ENCODE assay signal across 8 cellular contexts in genomic region chr19:12933287-12934072, GRCh38. TPM values are rescaled to one million over a fixed set of nuclear protein-coding genes. Genes with fewer than 3 reads are reported as not detected.
A peak's percentile ranks its signal among the peaks of the same experiment; 100 is the strongest.
DNase-seq lines count a peak whose midpoint lies in the region; ATAC-seq and TF ChIP-seq lines count a peak whose summit lies in the region.

TSS of gene FARSA (minus strand) at chr19:12933711. CDS start at chr19:12933696, 15 bp downstream.

- H3K4me3 ChIP-seq in HUES64 (ENCODE audit: low read length) (peak within 1 kb of the TSS; percentile 97), OCI-LY7 (ENCODE audit: low read depth, low read length, poor library complexity, severe bottlenecking) (peak within 1 kb of the TSS; percentile 91), epithelial cell of esophagus (ENCODE audit: low read length) (peak within 1 kb of the TSS; percentile 99)

- POLR2A ChIA-PET in OCI-LY7 (lab: Charles Lee) = interaction anchor here (0.6 to 1.2 kb wide), 3 partner anchors 33 to 172 kb away, joined by 3 to 5 read pairs (median 3); no protein-coding TSS in a partner anchor

- H2AFZ ChIP-seq in OCI-LY7 (ENCODE audit: low read length) = peak within 1 kb of the TSS; percentile 70; the same call in 1 of the 2 replicates

- no peak for TF ChIP-seq CTCF in AG09319 (IDR thresholded peaks at IDR 0.05; ENCODE audit: low read depth, low read length)
- no peak for TF ChIP-seq CTCF in OCI-LY7 (conservative IDR thresholded peaks at IDR 0.05; ENCODE audit: low read length)
- no peak for TF ChIP-seq CTCF in epithelial cell of esophagus (IDR thresholded peaks at IDR 0.05; ENCODE audit: insufficient read depth, low read depth, low read length, missing control alignments)

- intact Hi-C loops in OCI-LY7 (cut with micrococcal nuclease; ENCODE audit: unreplicated experiment) = loop anchor here (2.0 kb wide), 1 partner anchor 43 kb away; the partner anchor contains the start of gene GCDH

- H3K27me3 ChIP-seq in HUES64 (ENCODE audit: insufficient read depth, low read length) = no peaks in the 10 kb centered on the region

- CTCF ChIA-PET in OCI-LY7 (lab: Charles Lee; ENCODE audit: unreplicated experiment) = interaction anchor here (0.6 to 1.7 kb wide), 2 partner anchors 28 to 32 kb away, joined by 4 to 7 read pairs; no protein-coding TSS in a partner anchor

- peaks cover 10% of the 10 kb centered on the region; the same call in 1 of the 2 replicates for H3K4me1 ChIP-seq in HUES64 (ENCODE audit: insufficient read depth, low read length)
- peaks cover 45% of the 10 kb centered on the region for H3K4me1 ChIP-seq in OCI-LY7 (ENCODE audit: insufficient read depth, low read length, poor library complexity, severe bottlenecking)

- H3K27ac ChIP-seq in HUES64 (ENCODE audit: low read depth, low read length) = no peak within 1 kb of the TSS
- peak within 1 kb of the TSS; percentile 42 for H3K27ac ChIP-seq in OCI-LY7 (ENCODE audit: low read depth, low read length, poor library complexity, severe bottlenecking)

- H3K9me3 ChIP-seq in HUES64 (ENCODE audit: insufficient read depth, low read depth, low read length) (no peaks in the 10 kb centered on the region), OCI-LY7 (ENCODE audit: low read length) (no peaks in the 10 kb centered on the region)

- H3K9ac ChIP-seq in HUES64 (ENCODE audit: low read depth, low read length) = peak within 1 kb of the TSS; percentile 87

- 5% methylated on average over 51 of the region's 51 CpGs for WGBS in HUES64

- BruUV-seq in OCI-LY7 (replicated peaks; lab: Mats Ljungman, UMichigan) = TSS peak; percentile 55

- H3K36me3 ChIP-seq in HUES64 (ENCODE audit: insufficient read depth, low read length) (peaks cover 30% of the 10 kb centered on the region), OCI-LY7 (ENCODE audit: insufficient read depth, low read length) (peaks cover 31% of the 10 kb centered on the region)

- H4K20me1 ChIP-seq in OCI-LY7 (ENCODE audit: insufficient read depth, low read length) = peaks cover 8% of the 10 kb centered on the region; the same call in 1 of the 2 replicates

- peak; percentile 70 for DNase-seq in AG09319 (ENCODE audit: extremely low read depth, low read depth)
- DNase-seq in OCI-LY7 (ENCODE audit: low spot score) = peak; percentile 95
- peak; percentile 88 for DNase-seq in activated T-cell treated with anti-CD3 and anti-CD28 coated beads for 24 hours (ENCODE audit: low read depth)
- peak; percentile 94 for DNase-seq in epithelial cell of esophagus (ENCODE audit: low read depth)
- peak; percentile 89 for DNase-seq in middle frontal gyrus (ENCODE audit: extremely low spot score, low spot score)
- DNase-seq in stimulated activated CD8-positive, alpha-beta memory T cell treated with anti-CD3 and anti-CD28 coated beads, Interleukin-2, amount 100 ng/mL, for 1 hour (ENCODE audit: low read depth in 2 of 2) = peak; percentile 68 to 81

- no peaks in the 10 kb centered on the region for H3K9me2 ChIP-seq in OCI-LY7 (ENCODE audit: insufficient read depth, low read length)

- H3K4me2 ChIP-seq in OCI-LY7 (ENCODE audit: low read length) = peak within 1 kb of the TSS; percentile 89

- peak; percentile 55 for ATAC-seq in GM19035 (IDR thresholded peaks at IDR 0.05; ENCODE audit: unreplicated experiment)

- H3K79me2 ChIP-seq in OCI-LY7 (ENCODE audit: insufficient read depth, low read depth, low read length) = peaks cover 27% of the 10 kb centered on the region

RNA-seq across cellular contexts. Expression of gene FARSA, which starts in this region (rescaled TPM):
- 62.6 TPM for polyA plus RNA-seq in HUES64 (2013, experiment 1 of 2)
- 50.9 TPM for polyA plus RNA-seq in HUES64 (2013, experiment 2 of 2)
- 96.1 and 135 TPM in 2 replicates for total RNA-seq in OCI-LY7 (2014; rRNA removed; shearing (Covaris generic))
- 90.7 and 117 TPM in 2 replicates for total RNA-seq in OCI-LY7 (2022)
